Comparison of ENCODE assay signal across 16 cellular contexts in the genomic region with DNA sequence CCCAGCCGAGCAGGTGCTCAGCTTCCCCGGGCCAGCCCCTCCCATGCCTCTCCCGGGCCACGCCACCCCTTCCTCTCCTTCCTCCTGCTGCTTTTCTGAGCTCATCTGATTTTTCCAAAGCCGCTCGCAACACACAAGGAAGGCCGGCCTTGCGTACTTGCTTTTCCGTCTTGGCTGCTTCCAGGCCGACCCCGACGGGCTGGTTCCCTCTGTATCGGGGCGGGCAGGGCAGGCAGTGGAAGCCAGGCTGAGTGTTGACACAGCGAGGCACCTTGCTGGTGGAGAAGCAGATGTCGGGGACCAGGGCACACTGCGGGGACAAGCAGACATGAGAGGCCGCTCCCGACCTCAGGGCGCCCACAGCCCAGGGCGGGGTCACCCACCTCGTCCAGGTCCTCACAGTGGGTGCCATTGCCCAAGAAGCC. TPM values are rescaled to one million over a fixed set of nuclear protein-coding genes. Genes with fewer than 3 reads are reported as not detected.
DNase-seq lines count a peak whose midpoint lies in the region; ATAC-seq and TF ChIP-seq lines count a peak whose summit lies in the region.
"Had no signal": no experiment of that assay in that cellular context is flagged by ENCODE, and none has a peak within 500 bp of the region (broad histone marks: within the 10 kb centered on the region; RNA-seq: fewer than 3 reads in every experiment).

No MANE protein-coding gene starts in this region.

- no peaks in the 10 kb centered on the region for H3K9me3 Mint-ChIP-seq in osteocyte (ENCODE audit: unreplicated experiment)

- H3K4me3 Mint-ChIP-seq in osteocyte (ENCODE audit: unreplicated experiment): no peak overlapping the region
- H3K4me3 Mint-ChIP-seq: CD4-positive, CD25-positive, alpha-beta regulatory T cell had no signal

- H3K27me3 Mint-ChIP-seq in osteocyte (ENCODE audit: unreplicated experiment): no peaks in the 10 kb centered on the region
- H3K27me3 Mint-ChIP-seq: CD4-positive, CD25-positive, alpha-beta regulatory T cell had no signal

- no peak for ATAC-seq in HG03108 (IDR thresholded peaks at IDR 0.05; ENCODE audit: unreplicated experiment)
- ATAC-seq: GM12878, HCT116 had no signal

- no peak overlapping the region for H3K4me3 ChIP-seq in coronary artery
- H3K4me3 ChIP-seq: BLaER1 treated with 17β-estradiol and CSF1 and Interleukin-3, amounts not matched to agents 10 nM and 100 nM; GM12878; GM23248 had no signal

- no peaks in the 10 kb centered on the region for H3K4me1 Mint-ChIP-seq in osteocyte (ENCODE audit: unreplicated experiment)
- H3K4me1 Mint-ChIP-seq: CD4-positive, CD25-positive, alpha-beta regulatory T cell had no signal

- TF ChIP-seq CTCF in coronary artery (IDR thresholded peaks at IDR 0.05) (no peak), osteocyte (IDR thresholded peaks at IDR 0.05) (no peak)

- peaks cover 65% of the 10 kb centered on the region for H3K36me3 Mint-ChIP-seq in osteocyte (ENCODE audit: unreplicated experiment)
- H3K36me3 Mint-ChIP-seq: CD4-positive, CD25-positive, alpha-beta regulatory T cell had no signal

- H3K27ac Mint-ChIP-seq in osteocyte (ENCODE audit: unreplicated experiment): no peak overlapping the region
- H3K27ac Mint-ChIP-seq: CD4-positive, CD25-positive, alpha-beta regulatory T cell had no signal

- H3K27ac ChIP-seq in coronary artery: no peak overlapping the region
- H3K27ac ChIP-seq: BLaER1 treated with 17β-estradiol and CSF1 and Interleukin-3, amounts not matched to agents 10 nM and 100 nM; GM23248 had no signal

- peak; percentile 47 for DNase-seq in activated CD8-positive, alpha-beta memory T cell treated with anti-CD3 and anti-CD28 coated beads for 24 hours
- DNase-seq in activated CD8-positive, alpha-beta memory T cell treated with anti-CD3 and anti-CD28 coated beads, Interleukin-2, amount 50 U/mL, for 4 hours: no peak
- DNase-seq in coronary artery (ENCODE audit: low spot score) (peak; percentile 69), osteocyte (ENCODE audit: extremely low spot score, unreplicated experiment) (peak; percentile 80), NCI-H2196 treated with DMSO at 0.1 percent for 48 hours (lab: John Stamatoyannopoulos, UW; ENCODE audit: unreplicated experiment) (no peak), NCI-H2029 treated with DMSO at 0.1 percent for 48 hours (lab: John Stamatoyannopoulos, UW) (no peak)
- DNase-seq: ACHN; CD4-positive, CD25-positive, alpha-beta regulatory T cell; DMS79; GM23248; IMR-90 had no signal

RNA-seq across cellular contexts. Expression of gene THBS2, which starts 21.1 kb away (rescaled TPM):
- total RNA-seq in osteocyte: 650 and 687 TPM in 2 replicates
- total RNA-seq: CD4-positive, CD25-positive, alpha-beta regulatory T cell; HT-29 had no signal

Comparison
In these comparisons a context has a peak if more than half of its experiments do, and no peak if none do; other contexts are left out.
1. DNase-seq: peak in activated CD8-positive, alpha-beta memory T cell treated with anti-CD3 and anti-CD28 coated beads for 24 hours (single experiment), coronary artery (single experiment) and osteocyte (single experiment); none in activated CD8-positive, alpha-beta memory T cell treated with anti-CD3 and anti-CD28 coated beads, Interleukin-2, amount 50 U/mL, for 4 hours (single experiment), NCI-H2196 treated with DMSO at 0.1 percent for 48 hours (single experiment) and NCI-H2029 treated with DMSO at 0.1 percent for 48 hours (single experiment).